Comparison of ENCODE assay signal across 8 cellular contexts in the genomic region with DNA sequence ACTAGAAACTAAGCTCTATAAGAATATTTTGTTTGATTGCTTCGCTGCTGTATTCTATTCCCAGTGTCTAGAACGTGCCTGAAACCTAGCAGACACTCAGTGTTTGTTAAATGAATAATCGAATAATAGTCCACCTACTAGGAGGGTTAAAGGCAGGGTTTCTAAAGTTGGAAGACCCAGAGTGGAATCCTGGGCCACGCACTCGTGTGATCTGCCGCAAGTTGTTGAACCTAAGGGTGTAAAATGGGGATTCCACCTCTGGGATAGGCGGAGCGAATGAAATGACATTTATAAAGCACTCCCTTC. TPM values are rescaled to one million over a fixed set of nuclear protein-coding genes. Genes with fewer than 3 reads are reported as not detected.
DNase-seq lines count a peak whose midpoint lies in the region; ATAC-seq, FAIRE-seq and TF ChIP-seq lines count a peak whose summit lies in the region.

No MANE protein-coding gene starts in this region.

- H3K27me3 Mint-ChIP-seq in CD14-positive monocyte (ENCODE audit: low read depth in 3 of 3) (peaks cover 0 to 7% (median under 1%) of the 10 kb centered on the region in 3 donors), neural crest cell (ENCODE audit: low read depth) (no peaks in the 10 kb centered on the region)

- H3K9me3 ChIP-seq in KOPT-K1 (ENCODE audit: insufficient read depth, low read length, poor library complexity, severe bottlenecking) (no peaks in the 10 kb centered on the region), colonic mucosa (no peaks in the 10 kb centered on the region)

- H3K27ac Mint-ChIP-seq in CD14-positive monocyte (peak overlapping the region in 6 of 7 donors; percentile 1 to 81 (median 40)), neural crest cell (ENCODE audit: unreplicated experiment) (no peak overlapping the region)

- peak overlapping the region; percentile 23 for H3K4me3 ChIP-seq in colonic mucosa

- H3K4me3 Mint-ChIP-seq in CD14-positive monocyte (peak overlapping the region; percentile 86 to 91), neural crest cell (peak overlapping the region; percentile 93)

- H3K36me3 Mint-ChIP-seq in CD14-positive monocyte: no peaks in the 10 kb centered on the region
- no peaks in the 10 kb centered on the region for H3K36me3 Mint-ChIP-seq in neural crest cell (ENCODE audit: low read depth)

- peak overlapping the region; percentile 51 for H3K27ac ChIP-seq in KOPT-K1 (ENCODE audit: low read depth, low read length, poor library complexity, severe bottlenecking)
- H3K27ac ChIP-seq in colonic mucosa: peak overlapping the region; percentile 7

- no peak for TF ChIP-seq CTCF in CD14-positive monocyte (IDR thresholded peaks at IDR 0.05)
- no peak for TF ChIP-seq CTCF in colonic mucosa (IDR thresholded peaks at IDR 0.05)
- TF ChIP-seq CTCF in neural crest cell (conservative IDR thresholded peaks at IDR 0.05): no peak

- peaks cover 10% of the 10 kb centered on the region for H3K4me1 ChIP-seq in colonic mucosa

- DNase-seq in CD14-positive monocyte (ENCODE audit: low spot score) (no peak), colonic mucosa (no peak), neural crest cell (ENCODE audit: low read depth, low spot score) (no peak), HTR-8/SVneo (ENCODE audit: insufficient read length, low spot score) (no peak)
- DNase-seq in stimulated activated CD4-positive, alpha-beta T cell treated with anti-CD3 and anti-CD28 coated beads, Interleukin-15, amount 100 ng/mL, for 24 hours: no peak

- peak overlapping the region in 1 of 2 donors; percentile 35 for H3K9ac ChIP-seq in colonic mucosa (ENCODE audit: low read depth in 2 of 2, low read length in 2 of 2)

- H3K36me3 ChIP-seq in KOPT-K1 (ENCODE audit: insufficient read depth, low read length) (no peaks in the 10 kb centered on the region), colonic mucosa (no peaks in the 10 kb centered on the region)

- FAIRE-seq in HTR-8/SVneo (lab: Jason Lieb, UNC): no peak

- peaks cover 13% of the 10 kb centered on the region for H3K4me1 Mint-ChIP-seq in CD14-positive monocyte
- peaks cover 26% of the 10 kb centered on the region for H3K4me1 Mint-ChIP-seq in neural crest cell

- H3K27me3 ChIP-seq in colonic mucosa: no peaks in the 10 kb centered on the region

- ATAC-seq in GM19397 (IDR thresholded peaks at IDR 0.05; ENCODE audit: unreplicated experiment) (no peak), GM18502 (IDR thresholded peaks at IDR 0.05; ENCODE audit: poor library complexity, unreplicated experiment) (no peak)

- no peaks in the 10 kb centered on the region for H3K9me3 Mint-ChIP-seq in CD14-positive monocyte
- no peaks in the 10 kb centered on the region for H3K9me3 Mint-ChIP-seq in neural crest cell

- intact Hi-C loops in CD14-positive monocyte (cut with micrococcal nuclease): loop anchor here in 1 of 2 donors (2.0 to 5.0 kb wide), 2 partner anchors 49 to 74 kb away; partner anchors contain the start of genes FBXO24, LRCH4 and MOSPD3
- intact Hi-C loops in colonic mucosa (cut with DNase I): no loop called here

RNA-seq across cellular contexts. Expression of gene AGFG2, which starts 0.7 kb away (rescaled TPM):
- 1 to 10 TPM; 1.3 to 1.8 TPM for polyA plus RNA-seq in CD14-positive monocyte
- 10 to 100 TPM; 81.3 to 97.4 TPM for total RNA-seq in colonic mucosa
- 11.6 and 13.3 TPM in 2 replicates for total RNA-seq in neural crest cell

RNA-seq across cellular contexts. Expression of gene SAP25, which starts 35.4 kb away (rescaled TPM):
- not detected for polyA plus RNA-seq in CD14-positive monocyte
- total RNA-seq in colonic mucosa: 1 to 10 TPM in 1 of 2 donors, under 1 TPM in 1; 0.69 to 5.5 TPM
- 3.4 and 4.6 TPM in 2 replicates for total RNA-seq in neural crest cell

RNA-seq across cellular contexts. Expression of gene LRCH4, which starts 47.6 kb away (rescaled TPM):
- 100 to 1,000 TPM; 132 to 134 TPM for polyA plus RNA-seq in CD14-positive monocyte
- total RNA-seq in colonic mucosa (10 to 100 TPM; 59.0 to 65.4 TPM), neural crest cell (44.2 and 46.6 TPM in 2 replicates)

RNA-seq across cellular contexts. Expression of gene FBXO24, which starts 47.8 kb away (rescaled TPM):
- polyA plus RNA-seq in CD14-positive monocyte: under 1 TPM; 0.42 to 0.69 TPM
- total RNA-seq in colonic mucosa (1 to 10 TPM in 1 of 2 donors, under 1 TPM in 1; 0.21 to 1.8 TPM), neural crest cell (0.50 and 0.61 TPM in 2 replicates)

RNA-seq across cellular contexts. Expression of gene NYAP1, which starts 54.6 kb away (rescaled TPM):
- not detected for polyA plus RNA-seq in CD14-positive monocyte
- under 1 TPM; 0.44 to 0.69 TPM for total RNA-seq in colonic mucosa
- total RNA-seq in neural crest cell: 4.8 and 5.2 TPM in 2 replicates
